In genomic region chr11:2562181-2562581, GRCh38 we compare ENCODE assay signal across 15 cellular contexts.
DNase-seq lines count a peak whose midpoint lies in the region; ATAC-seq and TF ChIP-seq lines count a peak whose summit lies in the region.
"Had no signal": no experiment of that assay in that cellular context is flagged by ENCODE, and none has a peak within 500 bp of the region (broad histone marks: within the 10 kb centered on the region; RNA-seq: fewer than 3 reads in every experiment).

No MANE protein-coding gene starts in this region.

- no peaks in the 10 kb centered on the region for H3K4me1 ChIP-seq in upper lobe of right lung

- intact Hi-C loops in left ventricle myocardium superior (cut with micrococcal nuclease) (no loop called here), upper lobe of right lung (cut with DNase I) (no loop called here)

- no peaks in the 10 kb centered on the region for H3K9me3 Mint-ChIP-seq in activated naive CD4-positive, alpha-beta T cell treated with anti-CD3 and anti-CD28 coated beads, Interleukin-2, amount 10 ng/mL, durations not matched to agents 7 days and 5 days
- H3K9me3 Mint-ChIP-seq: activated CD4-positive, alpha-beta memory T cell treated with anti-CD3 and anti-CD28 coated beads, Interleukin-2, amount 10 ng/mL, durations not matched to agents 7 days and 5 days had no signal

- no peak overlapping the region for H3K27ac Mint-ChIP-seq in activated naive CD4-positive, alpha-beta T cell treated with anti-CD3 and anti-CD28 coated beads, Interleukin-2, amount 10 ng/mL, durations not matched to agents 7 days and 5 days
- H3K27ac Mint-ChIP-seq: activated CD4-positive, alpha-beta memory T cell treated with anti-CD3 and anti-CD28 coated beads, Interleukin-2, amount 10 ng/mL, durations not matched to agents 7 days and 5 days had no signal

- no peak for TF ChIP-seq CTCF in upper lobe of right lung (IDR thresholded peaks at IDR 0.05)

- no peaks in the 10 kb centered on the region for H3K36me3 Mint-ChIP-seq in activated naive CD4-positive, alpha-beta T cell treated with anti-CD3 and anti-CD28 coated beads, Interleukin-2, amount 10 ng/mL, durations not matched to agents 7 days and 5 days

- no peaks in the 10 kb centered on the region for H3K36me3 ChIP-seq in upper lobe of right lung
- H3K36me3 ChIP-seq: thoracic aorta had no signal

- H3K4me1 Mint-ChIP-seq in activated naive CD4-positive, alpha-beta T cell treated with anti-CD3 and anti-CD28 coated beads, Interleukin-2, amount 10 ng/mL, durations not matched to agents 7 days and 5 days = peaks cover 5% of the 10 kb centered on the region
- H3K4me1 Mint-ChIP-seq: activated CD4-positive, alpha-beta memory T cell treated with anti-CD3 and anti-CD28 coated beads, Interleukin-2, amount 10 ng/mL, durations not matched to agents 7 days and 5 days had no signal

- no peak overlapping the region for H3K4me3 ChIP-seq in upper lobe of right lung
- H3K4me3 ChIP-seq: smooth muscle cell, thoracic aorta had no signal

- H3K27me3 ChIP-seq in upper lobe of right lung = no peaks in the 10 kb centered on the region

- H3K27me3 Mint-ChIP-seq in activated naive CD4-positive, alpha-beta T cell treated with anti-CD3 and anti-CD28 coated beads, Interleukin-2, amount 10 ng/mL, durations not matched to agents 7 days and 5 days = no peaks in the 10 kb centered on the region
- H3K27me3 Mint-ChIP-seq: activated CD4-positive, alpha-beta memory T cell treated with anti-CD3 and anti-CD28 coated beads, Interleukin-2, amount 10 ng/mL, durations not matched to agents 7 days and 5 days had no signal

- CTCF ChIA-PET in activated naive CD4-positive, alpha-beta T cell treated with anti-CD3 and anti-CD28 coated beads, Interleukin-2, amount 10 ng/mL, durations not matched to agents 7 days and 5 days (lab: Charles Lee) = no interaction called here

- no peak overlapping the region for H3K27ac ChIP-seq in upper lobe of right lung
- H3K27ac ChIP-seq: thoracic aorta had no signal

- H3K4me3 Mint-ChIP-seq in activated naive CD4-positive, alpha-beta T cell treated with anti-CD3 and anti-CD28 coated beads, Interleukin-2, amount 10 ng/mL, durations not matched to agents 7 days and 5 days = no peak overlapping the region
- H3K4me3 Mint-ChIP-seq: activated CD4-positive, alpha-beta memory T cell treated with anti-CD3 and anti-CD28 coated beads, Interleukin-2, amount 10 ng/mL, durations not matched to agents 7 days and 5 days had no signal

- ATAC-seq in left ventricle myocardium superior (peak; percentile 29), upper lobe of right lung (no peak), GM18517 (IDR thresholded peaks at IDR 0.05; ENCODE audit: unreplicated experiment) (no peak), HG03139 (IDR thresholded peaks at IDR 0.05; ENCODE audit: unreplicated experiment) (no peak)

- DNase-seq in activated naive CD4-positive, alpha-beta T cell treated with anti-CD3 and anti-CD28 coated beads, Interleukin-2, amount 50 U/mL, for 16 hours = peak; percentile 4
- DNase-seq in activated naive CD4-positive, alpha-beta T cell treated with anti-CD3 and anti-CD28 coated beads, Interleukin-2, amount 10 ng/mL, durations not matched to agents 7 days and 5 days = no peak
- DNase-seq in left ventricle myocardium superior (peak; percentile 30), nucleus accumbens (lab: John Stamatoyannopoulos, UW) (peak in 53 of 56 donors; percentile 18 to 95 (median 83)), upper lobe of right lung (peak; percentile 62), NCI-H748 treated with DMSO at 0.1 percent for 48 hours (lab: John Stamatoyannopoulos, UW) (no peak)
- DNase-seq: activated CD4-positive, alpha-beta memory T cell treated with anti-CD3 and anti-CD28 coated beads, Interleukin-2, amount 10 ng/mL, durations not matched to agents 7 days and 5 days; Calu3; central memory CD4-positive, alpha-beta T cell; NCI-H1092; RPMI8226 had no signal

- H3K9me3 ChIP-seq in upper lobe of right lung = no peaks in the 10 kb centered on the region
- H3K9me3 ChIP-seq: thoracic aorta had no signal

Comparison
In these comparisons a context has a peak if more than half of its experiments do, and no peak if none do; other contexts are left out.
1. DNase-seq: peak in activated naive CD4-positive, alpha-beta T cell treated with anti-CD3 and anti-CD28 coated beads, Interleukin-2, amount 50 U/mL, for 16 hours (single experiment), left ventricle myocardium superior (single experiment), nucleus accumbens (53 of 56) and upper lobe of right lung (single experiment); none in activated naive CD4-positive, alpha-beta T cell treated with anti-CD3 and anti-CD28 coated beads, Interleukin-2, amount 10 ng/mL, durations not matched to agents 7 days and 5 days (single experiment) and NCI-H748 treated with DMSO at 0.1 percent for 48 hours (single experiment).